1 cellular context compared by ENCODE assay signal in the genomic region with DNA sequence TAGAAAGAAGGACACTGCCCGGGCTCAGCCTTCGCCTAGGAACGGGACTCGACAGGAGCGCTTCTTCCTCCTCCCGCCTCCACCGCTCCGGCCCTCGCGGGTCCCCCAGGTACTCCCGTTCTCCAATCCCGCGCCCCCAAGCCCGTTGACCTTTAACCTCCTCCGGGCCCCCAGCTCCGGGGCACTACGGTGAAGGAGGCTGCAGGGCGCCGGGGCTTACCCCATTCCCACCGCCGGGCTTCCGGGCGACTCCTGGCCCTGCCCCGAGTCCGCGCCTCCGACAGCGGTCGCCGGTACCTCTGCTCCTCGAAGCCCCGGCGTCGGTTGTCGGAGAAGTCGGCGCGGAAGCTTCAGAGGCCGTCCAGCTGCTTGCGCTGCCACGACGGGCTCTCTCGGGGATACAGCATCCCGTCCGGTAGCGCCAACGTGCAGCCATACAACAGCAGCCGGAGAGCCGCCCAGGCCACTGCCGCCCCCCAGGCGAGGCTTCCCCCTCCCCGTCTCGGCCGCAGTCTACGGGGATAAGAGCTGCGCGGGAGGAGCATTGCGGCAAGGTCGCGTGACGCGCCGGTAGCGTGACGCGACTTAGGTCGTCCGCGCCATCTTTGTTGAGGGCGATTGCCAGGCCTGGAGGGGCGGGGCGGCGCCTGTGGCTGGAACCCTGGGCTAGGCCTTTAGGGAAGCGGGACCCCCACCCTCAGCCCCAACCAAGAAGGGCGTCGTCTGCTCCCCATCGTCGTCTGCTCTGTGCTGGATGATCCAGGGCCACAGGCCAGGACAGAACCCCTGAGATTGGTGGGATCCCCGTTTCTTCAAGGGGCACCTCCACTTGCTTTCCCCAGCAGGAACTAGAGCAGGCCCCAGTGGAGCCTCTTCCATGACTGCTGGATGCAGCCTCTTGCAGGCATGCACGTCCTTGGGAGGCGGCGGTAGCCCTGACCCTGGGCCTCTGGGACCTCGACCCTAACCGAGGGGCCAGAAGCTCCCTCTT.
TF ChIP-seq lines count a peak whose summit lies in the region.

No MANE protein-coding gene starts in this region.

TF ChIP-seq in K562, 482 proteins besides CTCF, POLR2A, EP300 and RAD21 (continues in another document):
- TF ChIP-seq CBX2 (IDR thresholded peaks at IDR 0.05; ENCODE audit: insufficient read depth, low read length, poor library complexity, severe bottlenecking) = no peak
- no peak for TF ChIP-seq MTF1 (CRISPR knock-in tag; IDR thresholded peaks at IDR 0.05; ENCODE audit: borderline replicate concordance)
- no peak for TF ChIP-seq ZNF76 (CRISPR knock-in tag; IDR thresholded peaks at IDR 0.05; ENCODE audit: borderline replicate concordance)
- no peak for TF ChIP-seq SP2 (IDR thresholded peaks at IDR 0.05; ENCODE audit: extremely low read depth, low read depth, low read length, poor library complexity, severe bottlenecking)
- TF ChIP-seq ZNF140 (CRISPR knock-in tag; IDR thresholded peaks at IDR 0.05) = no peak
- TF ChIP-seq ZNF384 (IDR thresholded peaks at IDR 0.05; ENCODE audit: low read depth, low read length) = no peak
- TF ChIP-seq, protein P1, sequence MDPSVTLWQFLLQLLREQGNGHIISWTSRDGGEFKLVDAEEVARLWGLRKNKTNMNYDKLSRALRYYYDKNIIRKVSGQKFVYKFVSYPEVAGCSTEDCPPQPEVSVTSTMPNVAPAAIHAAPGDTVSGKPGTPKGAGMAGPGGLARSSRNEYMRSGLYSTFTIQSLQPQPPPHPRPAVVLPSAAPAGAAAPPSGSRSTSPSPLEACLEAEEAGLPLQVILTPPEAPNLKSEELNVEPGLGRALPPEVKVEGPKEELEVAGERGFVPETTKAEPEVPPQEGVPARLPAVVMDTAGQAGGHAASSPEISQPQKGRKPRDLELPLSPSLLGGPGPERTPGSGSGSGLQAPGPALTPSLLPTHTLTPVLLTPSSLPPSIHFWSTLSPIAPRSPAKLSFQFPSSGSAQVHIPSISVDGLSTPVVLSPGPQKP (CRISPR knock-in tag; IDR thresholded peaks at IDR 0.05) = no peak
- TF ChIP-seq NR2C1 (IDR thresholded peaks at IDR 0.05) = peak; percentile 88
- peak; percentile 94 for TF ChIP-seq NR2C1 (tag; IDR thresholded peaks at IDR 0.05)
- TF ChIP-seq SREBF1 (IDR thresholded peaks at IDR 0.05; ENCODE audit: borderline replicate concordance, low read depth, low read length) = peak; percentile 53; the same call in 1 of the 2 replicates
- TF ChIP-seq NCOA2 (IDR thresholded peaks at IDR 0.05; ENCODE audit: partially characterized antibody in 2 of 2) = no peak
- TF ChIP-seq GATA2 (CRISPR knock-in tag; IDR thresholded peaks at IDR 0.05) = no peak
- TF ChIP-seq ZNF24 (IDR thresholded peaks at IDR 0.05) = no peak
- TF ChIP-seq SMARCE1 (IDR thresholded peaks at IDR 0.05) = no peak
- peak; percentile 37; the same call in 1 of the 2 replicates for TF ChIP-seq NBN (IDR thresholded peaks at IDR 0.05; ENCODE audit: low read depth)
- TF ChIP-seq NEUROD1 (IDR thresholded peaks at IDR 0.05; ENCODE audit: borderline replicate concordance, low read depth, low read length, partially characterized antibody) = no peak
- no peak for TF ChIP-seq NR1H2 (CRISPR knock-in tag; IDR thresholded peaks at IDR 0.05)
- peak; percentile 74 for TF ChIP-seq RBBP5 (IDR thresholded peaks at IDR 0.05; ENCODE audit: borderline replicate concordance, insufficient read depth, low read length, poor library complexity, severe bottlenecking)
- peak; percentile 99 for TF ChIP-seq CREM (IDR thresholded peaks at IDR 0.05; ENCODE audit: low read depth)
- TF ChIP-seq SLC30A9 (CRISPR knock-in tag; IDR thresholded peaks at IDR 0.05) = no peak
- TF ChIP-seq, protein P2, sequence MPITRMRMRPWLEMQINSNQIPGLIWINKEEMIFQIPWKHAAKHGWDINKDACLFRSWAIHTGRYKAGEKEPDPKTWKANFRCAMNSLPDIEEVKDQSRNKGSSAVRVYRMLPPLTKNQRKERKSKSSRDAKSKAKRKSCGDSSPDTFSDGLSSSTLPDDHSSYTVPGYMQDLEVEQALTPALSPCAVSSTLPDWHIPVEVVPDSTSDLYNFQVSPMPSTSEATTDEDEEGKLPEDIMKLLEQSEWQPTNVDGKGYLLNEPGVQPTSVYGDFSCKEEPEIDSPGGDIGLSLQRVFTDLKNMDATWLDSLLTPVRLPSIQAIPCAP (CRISPR knock-in tag; IDR thresholded peaks at IDR 0.05; ENCODE audit: borderline replicate concordance) = no peak
- TF ChIP-seq CREB1 (IDR thresholded peaks at IDR 0.05) = peak; percentile 95
- peak; percentile 98 for TF ChIP-seq CREB1 (CRISPR knock-in tag; IDR thresholded peaks at IDR 0.05)
- no peak for TF ChIP-seq SAFB2 (IDR thresholded peaks at IDR 0.05; ENCODE audit: borderline replicate concordance, low read depth, low read length, severe bottlenecking)
- TF ChIP-seq, protein P3, sequence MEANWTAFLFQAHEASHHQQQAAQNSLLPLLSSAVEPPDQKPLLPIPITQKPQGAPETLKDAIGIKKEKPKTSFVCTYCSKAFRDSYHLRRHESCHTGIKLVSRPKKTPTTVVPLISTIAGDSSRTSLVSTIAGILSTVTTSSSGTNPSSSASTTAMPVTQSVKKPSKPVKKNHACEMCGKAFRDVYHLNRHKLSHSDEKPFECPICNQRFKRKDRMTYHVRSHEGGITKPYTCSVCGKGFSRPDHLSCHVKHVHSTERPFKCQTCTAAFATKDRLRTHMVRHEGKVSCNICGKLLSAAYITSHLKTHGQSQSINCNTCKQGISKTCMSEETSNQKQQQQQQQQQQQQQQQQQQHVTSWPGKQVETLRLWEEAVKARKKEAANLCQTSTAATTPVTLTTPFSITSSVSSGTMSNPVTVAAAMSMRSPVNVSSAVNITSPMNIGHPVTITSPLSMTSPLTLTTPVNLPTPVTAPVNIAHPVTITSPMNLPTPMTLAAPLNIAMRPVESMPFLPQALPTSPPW (CRISPR knock-in tag; IDR thresholded peaks at IDR 0.05) = peak; percentile 92
- no peak for TF ChIP-seq RBM22 (IDR thresholded peaks at IDR 0.05; ENCODE audit: low read depth, low read length, poor library complexity, severe bottlenecking)
- no peak for TF ChIP-seq PRDM10 (IDR thresholded peaks at IDR 0.05; ENCODE audit: partially characterized antibody)
- TF ChIP-seq ARID3B (CRISPR knock-in tag; IDR thresholded peaks at IDR 0.05; ENCODE audit: borderline replicate concordance) = no peak
- no peak for TF ChIP-seq SAFB (IDR thresholded peaks at IDR 0.05; ENCODE audit: borderline replicate concordance, low read depth, low read length)
- TF ChIP-seq MBD2 (IDR thresholded peaks at IDR 0.05; ENCODE audit: borderline replicate concordance, low read depth) = peak; percentile 72
- TF ChIP-seq MEF2D (tag; conservative IDR thresholded peaks at IDR 0.05; ENCODE audit: low read depth) = no peak
- no peak for TF ChIP-seq SIN3A (IDR thresholded peaks at IDR 0.05; ENCODE audit: borderline replicate concordance in 2 of 2, control insufficient read depth in 1 of 2, low read depth in 2 of 2, low read length in 2 of 2)
- no peak for TF ChIP-seq ZNF197 (CRISPR knock-in tag; IDR thresholded peaks at IDR 0.05; ENCODE audit: low read depth)
- TF ChIP-seq, protein P4, sequence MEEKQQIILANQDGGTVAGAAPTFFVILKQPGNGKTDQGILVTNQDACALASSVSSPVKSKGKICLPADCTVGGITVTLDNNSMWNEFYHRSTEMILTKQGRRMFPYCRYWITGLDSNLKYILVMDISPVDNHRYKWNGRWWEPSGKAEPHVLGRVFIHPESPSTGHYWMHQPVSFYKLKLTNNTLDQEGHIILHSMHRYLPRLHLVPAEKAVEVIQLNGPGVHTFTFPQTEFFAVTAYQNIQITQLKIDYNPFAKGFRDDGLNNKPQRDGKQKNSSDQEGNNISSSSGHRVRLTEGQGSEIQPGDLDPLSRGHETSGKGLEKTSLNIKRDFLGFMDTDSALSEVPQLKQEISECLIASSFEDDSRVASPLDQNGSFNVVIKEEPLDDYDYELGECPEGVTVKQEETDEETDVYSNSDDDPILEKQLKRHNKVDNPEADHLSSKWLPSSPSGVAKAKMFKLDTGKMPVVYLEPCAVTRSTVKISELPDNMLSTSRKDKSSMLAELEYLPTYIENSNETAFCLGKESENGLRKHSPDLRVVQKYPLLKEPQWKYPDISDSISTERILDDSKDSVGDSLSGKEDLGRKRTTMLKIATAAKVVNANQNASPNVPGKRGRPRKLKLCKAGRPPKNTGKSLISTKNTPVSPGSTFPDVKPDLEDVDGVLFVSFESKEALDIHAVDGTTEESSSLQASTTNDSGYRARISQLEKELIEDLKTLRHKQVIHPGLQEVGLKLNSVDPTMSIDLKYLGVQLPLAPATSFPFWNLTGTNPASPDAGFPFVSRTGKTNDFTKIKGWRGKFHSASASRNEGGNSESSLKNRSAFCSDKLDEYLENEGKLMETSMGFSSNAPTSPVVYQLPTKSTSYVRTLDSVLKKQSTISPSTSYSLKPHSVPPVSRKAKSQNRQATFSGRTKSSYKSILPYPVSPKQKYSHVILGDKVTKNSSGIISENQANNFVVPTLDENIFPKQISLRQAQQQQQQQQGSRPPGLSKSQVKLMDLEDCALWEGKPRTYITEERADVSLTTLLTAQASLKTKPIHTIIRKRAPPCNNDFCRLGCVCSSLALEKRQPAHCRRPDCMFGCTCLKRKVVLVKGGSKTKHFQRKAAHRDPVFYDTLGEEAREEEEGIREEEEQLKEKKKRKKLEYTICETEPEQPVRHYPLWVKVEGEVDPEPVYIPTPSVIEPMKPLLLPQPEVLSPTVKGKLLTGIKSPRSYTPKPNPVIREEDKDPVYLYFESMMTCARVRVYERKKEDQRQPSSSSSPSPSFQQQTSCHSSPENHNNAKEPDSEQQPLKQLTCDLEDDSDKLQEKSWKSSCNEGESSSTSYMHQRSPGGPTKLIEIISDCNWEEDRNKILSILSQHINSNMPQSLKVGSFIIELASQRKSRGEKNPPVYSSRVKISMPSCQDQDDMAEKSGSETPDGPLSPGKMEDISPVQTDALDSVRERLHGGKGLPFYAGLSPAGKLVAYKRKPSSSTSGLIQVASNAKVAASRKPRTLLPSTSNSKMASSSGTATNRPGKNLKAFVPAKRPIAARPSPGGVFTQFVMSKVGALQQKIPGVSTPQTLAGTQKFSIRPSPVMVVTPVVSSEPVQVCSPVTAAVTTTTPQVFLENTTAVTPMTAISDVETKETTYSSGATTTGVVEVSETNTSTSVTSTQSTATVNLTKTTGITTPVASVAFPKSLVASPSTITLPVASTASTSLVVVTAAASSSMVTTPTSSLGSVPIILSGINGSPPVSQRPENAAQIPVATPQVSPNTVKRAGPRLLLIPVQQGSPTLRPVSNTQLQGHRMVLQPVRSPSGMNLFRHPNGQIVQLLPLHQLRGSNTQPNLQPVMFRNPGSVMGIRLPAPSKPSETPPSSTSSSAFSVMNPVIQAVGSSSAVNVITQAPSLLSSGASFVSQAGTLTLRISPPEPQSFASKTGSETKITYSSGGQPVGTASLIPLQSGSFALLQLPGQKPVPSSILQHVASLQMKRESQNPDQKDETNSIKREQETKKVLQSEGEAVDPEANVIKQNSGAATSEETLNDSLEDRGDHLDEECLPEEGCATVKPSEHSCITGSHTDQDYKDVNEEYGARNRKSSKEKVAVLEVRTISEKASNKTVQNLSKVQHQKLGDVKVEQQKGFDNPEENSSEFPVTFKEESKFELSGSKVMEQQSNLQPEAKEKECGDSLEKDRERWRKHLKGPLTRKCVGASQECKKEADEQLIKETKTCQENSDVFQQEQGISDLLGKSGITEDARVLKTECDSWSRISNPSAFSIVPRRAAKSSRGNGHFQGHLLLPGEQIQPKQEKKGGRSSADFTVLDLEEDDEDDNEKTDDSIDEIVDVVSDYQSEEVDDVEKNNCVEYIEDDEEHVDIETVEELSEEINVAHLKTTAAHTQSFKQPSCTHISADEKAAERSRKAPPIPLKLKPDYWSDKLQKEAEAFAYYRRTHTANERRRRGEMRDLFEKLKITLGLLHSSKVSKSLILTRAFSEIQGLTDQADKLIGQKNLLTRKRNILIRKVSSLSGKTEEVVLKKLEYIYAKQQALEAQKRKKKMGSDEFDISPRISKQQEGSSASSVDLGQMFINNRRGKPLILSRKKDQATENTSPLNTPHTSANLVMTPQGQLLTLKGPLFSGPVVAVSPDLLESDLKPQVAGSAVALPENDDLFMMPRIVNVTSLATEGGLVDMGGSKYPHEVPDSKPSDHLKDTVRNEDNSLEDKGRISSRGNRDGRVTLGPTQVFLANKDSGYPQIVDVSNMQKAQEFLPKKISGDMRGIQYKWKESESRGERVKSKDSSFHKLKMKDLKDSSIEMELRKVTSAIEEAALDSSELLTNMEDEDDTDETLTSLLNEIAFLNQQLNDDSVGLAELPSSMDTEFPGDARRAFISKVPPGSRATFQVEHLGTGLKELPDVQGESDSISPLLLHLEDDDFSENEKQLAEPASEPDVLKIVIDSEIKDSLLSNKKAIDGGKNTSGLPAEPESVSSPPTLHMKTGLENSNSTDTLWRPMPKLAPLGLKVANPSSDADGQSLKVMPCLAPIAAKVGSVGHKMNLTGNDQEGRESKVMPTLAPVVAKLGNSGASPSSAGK (IDR thresholded peaks at IDR 0.05) = peak; percentile 81
- peak; percentile 62; the same call in 1 of the 2 replicates for TF ChIP-seq KHSRP (IDR thresholded peaks at IDR 0.05)
- peak; percentile 94 for TF ChIP-seq NCOA6 (IDR thresholded peaks at IDR 0.05)
